In the genomic region with DNA sequence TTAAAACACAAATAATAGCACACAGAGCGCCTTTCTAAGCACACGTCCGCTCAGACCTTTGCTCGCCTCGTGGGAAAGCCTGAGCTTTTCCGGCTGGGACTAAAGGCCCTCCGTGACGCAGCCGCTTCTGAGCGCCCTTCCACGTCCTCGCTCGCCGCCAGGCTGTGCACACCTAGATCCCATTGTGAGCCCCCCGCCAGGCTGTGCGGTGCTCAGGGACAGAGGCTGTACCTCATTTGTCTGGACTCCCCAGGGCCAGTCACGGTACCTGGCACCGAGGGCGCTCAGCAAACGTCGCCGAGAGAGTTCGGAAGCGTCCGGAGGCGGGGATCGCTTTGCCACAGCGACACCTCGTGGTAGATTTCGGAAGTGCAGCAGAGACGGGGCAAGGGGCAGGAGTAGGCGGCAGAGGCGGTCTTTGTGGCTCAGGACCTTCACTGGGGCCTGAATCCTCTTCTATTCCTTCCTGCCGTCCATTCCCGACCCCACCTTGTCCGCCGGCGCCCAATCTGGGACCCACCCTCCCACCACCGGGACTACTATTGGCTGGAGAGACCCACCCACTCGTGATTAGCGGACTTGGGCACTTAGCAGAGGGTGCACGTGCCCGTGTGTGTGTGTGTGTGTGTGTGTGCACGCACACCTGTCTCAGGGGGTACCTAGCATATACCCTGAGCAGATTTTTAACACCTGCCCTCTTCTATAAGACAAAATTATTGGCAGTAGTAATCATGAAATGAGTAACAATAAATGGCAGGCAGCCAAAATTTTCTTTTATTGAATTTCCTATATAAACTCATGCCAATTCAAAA, we compare ENCODE assay signal across 8 cellular contexts.
DNase-seq lines count a peak whose midpoint lies in the region; ATAC-seq and TF ChIP-seq lines count a peak whose summit lies in the region.

No MANE protein-coding gene starts in this region.

- no peak for TF ChIP-seq EP300 in gastroesophageal sphincter (IDR thresholded peaks at IDR 0.05)

- H3K36me3 ChIP-seq in gastroesophageal sphincter (no peaks in the 10 kb centered on the region), subcutaneous abdominal adipose tissue (ENCODE audit: control insufficient read depth in 5 of 5, insufficient read depth in 5 of 5, low read length in 5 of 5) (no peaks in the 10 kb centered on the region)

- H3K27ac ChIP-seq in gastroesophageal sphincter (peak overlapping the region in 1 of 4 donors; percentile 22), subcutaneous abdominal adipose tissue (ENCODE audit: low read depth, low read length) (no peak overlapping the region)

- H3K4me3 ChIP-seq in gastroesophageal sphincter (peak overlapping the region; percentile 2 to 49), subcutaneous abdominal adipose tissue (ENCODE audit: low read depth in 1 of 5, low read length in 5 of 5) (peak overlapping the region in 4 of 5 donors; percentile 58 to 64 (median 61))

- WGBS in gastroesophageal sphincter (ENCODE audit: low coverage in 1 of 2), 2 donors = 8% methylated on average over 17 of the region's 44 CpGs; no CpG with 5 or more reads in 1 of the 2 donors

- peak overlapping the region in 2 of 5 donors; percentile 22 to 53 for H3K9ac ChIP-seq in subcutaneous abdominal adipose tissue (ENCODE audit: low read length in 5 of 5)

- H3K4me1 ChIP-seq in gastroesophageal sphincter (peaks cover 0 to 13% (median 9%) of the 10 kb centered on the region in 3 donors), subcutaneous abdominal adipose tissue (ENCODE audit: control insufficient read depth in 5 of 5, insufficient read depth in 5 of 5, low read length in 5 of 5) (peaks cover 4 to 31% (median 14%) of the 10 kb centered on the region in 5 donors)

- no peaks in the 10 kb centered on the region for H3K9me3 ChIP-seq in gastroesophageal sphincter
- no peaks in the 10 kb centered on the region for H3K9me3 ChIP-seq in subcutaneous abdominal adipose tissue (ENCODE audit: control insufficient read depth in 5 of 5, low read length in 5 of 5)

- H3K27me3 ChIP-seq in gastroesophageal sphincter (peaks cover 51% of the 10 kb centered on the region), subcutaneous abdominal adipose tissue (ENCODE audit: control insufficient read depth in 5 of 5, insufficient read depth in 4 of 5, low read length in 5 of 5) (peaks cover 6 to 21% (median 8%) of the 10 kb centered on the region in 5 donors)

- ATAC-seq in GM21619 (IDR thresholded peaks at IDR 0.05; ENCODE audit: unreplicated experiment) (peak; percentile 93), gastroesophageal sphincter (peak; percentile 90)

- DNase-seq in DMS53 treated with DMSO at 0.1 percent for 48 hours (lab: John Stamatoyannopoulos, UW; ENCODE audit: unreplicated experiment) (peak; percentile 37), Kasumi-1 (lab: John Stamatoyannopoulos, UW) (peak; percentile 69 to 82), SHP77 (lab: John Stamatoyannopoulos, UW) (peak; percentile 57 to 66), activated gamma-delta T cell treated with Interleukin-2 at 50 U/mL for 16 hours (peak; percentile 90), non-pigmented ciliary epithelial cell (ENCODE audit: low read depth) (peak; percentile 6)

- peak; percentile 97 to 99 (median 98) for TF ChIP-seq CTCF in gastroesophageal sphincter (IDR thresholded peaks at IDR 0.05)

- no peak for TF ChIP-seq POLR2A in gastroesophageal sphincter (IDR thresholded peaks at IDR 0.05)

Comparison
In these comparisons a context has a peak if more than half of its experiments do, and no peak if none do; other contexts are left out.
1. DNase-seq: peak in every context shown above with its lines; median percentile 90 in activated gamma-delta T cell treated with Interleukin-2 at 50 U/mL for 16 hours; 76 in Kasumi-1; 62 in SHP77; 37 in DMS53 treated with DMSO at 0.1 percent for 48 hours; 6 in non-pigmented ciliary epithelial cell.